In genomic region chr2:219832904-219833303, GRCh38 we compare ENCODE assay signal across 31 cellular contexts.
"Had no signal": no experiment of that assay in that cellular context is flagged by ENCODE, and none has a peak within 500 bp of the region (broad histone marks: within the 10 kb centered on the region; RNA-seq: fewer than 3 reads in every experiment).

No MANE protein-coding gene starts in this region.

- H3K4me1 Mint-ChIP-seq: immature natural killer cell; naive thymus-derived CD4-positive, alpha-beta T cell; neural progenitor cell; stimulated activated effector memory CD8-positive, alpha-beta T cell treated with anti-CD3 and anti-CD28 coated beads, Interleukin-12 subunit alpha, Interleukin-12 subunit beta, amount 100 ng/mL, for 72 hours had no signal

- H3K36me3 ChIP-seq: heart left ventricle, left lung, neural progenitor cell, neutrophil, ovary, stomach, thyroid gland, transverse colon, upper lobe of right lung had no signal

- H3K36me3 Mint-ChIP-seq: immature natural killer cell; naive thymus-derived CD4-positive, alpha-beta T cell; neural progenitor cell; stimulated activated effector memory CD8-positive, alpha-beta T cell treated with anti-CD3 and anti-CD28 coated beads, Interleukin-12 subunit alpha, Interleukin-12 subunit beta, amount 100 ng/mL, for 72 hours had no signal

- H3K27ac ChIP-seq: heart left ventricle, left lung, neural progenitor cell, neutrophil, ovary, skin epidermis, stomach, testis, thyroid gland, transverse colon, upper lobe of right lung had no signal

- H3K9me3 Mint-ChIP-seq: neural progenitor cell had no signal

- H3K4me1 ChIP-seq: heart left ventricle, left lung, neural progenitor cell, stomach, testis, thyroid gland, transverse colon, upper lobe of right lung had no signal

- H3K27ac Mint-ChIP-seq: immature natural killer cell; naive thymus-derived CD4-positive, alpha-beta T cell; nephron progenitor cell; neural progenitor cell; progenitor cell of endocrine pancreas; stimulated activated effector memory CD8-positive, alpha-beta T cell treated with anti-CD3 and anti-CD28 coated beads, Interleukin-12 subunit alpha, Interleukin-12 subunit beta, amount 100 ng/mL, for 72 hours had no signal

- H3K4me3 Mint-ChIP-seq: immature natural killer cell; naive thymus-derived CD4-positive, alpha-beta T cell; nephron progenitor cell; neural progenitor cell; stimulated activated effector memory CD8-positive, alpha-beta T cell treated with anti-CD3 and anti-CD28 coated beads, Interleukin-12 subunit alpha, Interleukin-12 subunit beta, amount 100 ng/mL, for 72 hours had no signal

- ATAC-seq: heart left ventricle; left colon; left lung; mucosa of descending colon; naive thymus-derived CD4-positive, alpha-beta T cell; right cardiac atrium; sciatic nerve; upper lobe of right lung had no signal

- DNase-seq: glutamatergic neuron; heart left ventricle; hypothalamus; immature natural killer cell; kidney; left colon; left lung; midbrain; mucosa of descending colon; naive thymus-derived CD4-positive, alpha-beta T cell; nephron progenitor cell; occipital lobe; ovary; right cardiac atrium; stimulated activated CD4-positive, alpha-beta T cell treated with anti-CD3 and anti-CD28 coated beads, Interleukin-12 subunit alpha, Interleukin-12 subunit beta, amount 100 ng/mL, for 4 hours; stimulated activated CD4-positive, alpha-beta T cell treated with anti-CD3 and anti-CD28 coated beads, Interleukin-15, amount 100 ng/mL, for 24 hours; stimulated activated CD4-positive, alpha-beta T cell treated with anti-CD3 and anti-CD28 coated beads, Interleukin-2, amount 100 ng/mL, for 24 hours; stimulated activated CD4-positive, alpha-beta T cell treated with anti-CD3 and anti-CD28 coated beads, Interleukin-4, amount 100 ng/mL, for 24 hours; stimulated activated naive CD4-positive, alpha-beta T cell; stomach; testis; thyroid gland; transverse colon; upper lobe of right lung had no signal

- H3K27me3 ChIP-seq: heart left ventricle, left lung, neural progenitor cell, neutrophil, ovary, testis, thyroid gland, transverse colon, upper lobe of right lung had no signal

- H3K4me3 ChIP-seq: heart left ventricle, left lung, lung, mucosa of descending colon, neural progenitor cell, ovary, skin epidermis, stomach, testis, thyroid gland, transverse colon, upper lobe of right lung had no signal

- H3K9me3 ChIP-seq: heart left ventricle, left lung, mucosa of descending colon, neutrophil, ovary, stomach, testis, thyroid gland, transverse colon, upper lobe of right lung had no signal
